ENCODE assay signal across 19 cellular contexts in genomic region chr4:80713409-80713808, GRCh38.
DNase-seq lines count a peak whose midpoint lies in the region; ATAC-seq and TF ChIP-seq lines count a peak whose summit lies in the region.
"Had no signal": no experiment of that assay in that cellular context is flagged by ENCODE, and none has a peak within 500 bp of the region (broad histone marks: within the 10 kb centered on the region; RNA-seq: fewer than 3 reads in every experiment).

No MANE protein-coding gene starts in this region.

- POLR2A ChIA-PET in HEK293 (lab: Yijun Ruan, JAX), result no interaction called here

- no peak for TF ChIP-seq CTCF in HEK293 (tag by site-specific recombination; IDR thresholded peaks at IDR 0.05)

- H3K4me3 ChIP-seq in HEK293 (ENCODE audit: low read depth, low read length), result no peak overlapping the region
- H3K4me3 ChIP-seq: ascending aorta, HAP-1, psoas muscle, upper lobe of left lung had no signal

- no peak for ATAC-seq in HG02798 (IDR thresholded peaks at IDR 0.05; ENCODE audit: poor library complexity, unreplicated experiment)
- ATAC-seq in GM21390 (IDR thresholded peaks at IDR 0.05; ENCODE audit: unreplicated experiment), result no peak
- ATAC-seq in GM21576 (IDR thresholded peaks at IDR 0.05; ENCODE audit: unreplicated experiment), result no peak
- ATAC-seq: left lobe of liver, psoas muscle had no signal

- H3K36me3 ChIP-seq in HEK293 (ENCODE audit: control insufficient read depth in 2 of 2, insufficient read depth in 1 of 2, low read length in 2 of 2), result no peaks in the 10 kb centered on the region
- H3K36me3 ChIP-seq: ascending aorta, HAP-1, upper lobe of left lung had no signal

- H3K27ac ChIP-seq in HEK293 (ENCODE audit: extremely low read depth, low read depth, low read length), result no peak overlapping the region
- H3K27ac ChIP-seq: ascending aorta, psoas muscle, upper lobe of left lung had no signal

- no peaks in the 10 kb centered on the region for H3K4me1 ChIP-seq in HEK293 (ENCODE audit: control insufficient read depth, insufficient read depth, low read length)
- H3K4me1 ChIP-seq: ascending aorta, HAP-1, psoas muscle, upper lobe of left lung had no signal

- CTCF ChIA-PET in HEK293 (lab: Yijun Ruan, JAX), result interaction anchor here (0.6 kb wide), 1 partner anchor 1575 kb away, joined by 3 read pairs; no protein-coding TSS in a partner anchor

- H3K9me3 ChIP-seq in HEK293 (ENCODE audit: control insufficient read depth, insufficient read depth, low read depth, low read length), result no peaks in the 10 kb centered on the region
- H3K9me3 ChIP-seq: ascending aorta, HAP-1, psoas muscle, upper lobe of left lung had no signal

- DNase-seq in DMS53 (lab: John Stamatoyannopoulos, UW), result peak; percentile 49
- DNase-seq in NCI-H69 (lab: John Stamatoyannopoulos, UW), result peak; percentile 79
- DNase-seq in kidney glomerular epithelial cell (lab: John Stamatoyannopoulos, UW), result peak; percentile 24
- no peak for DNase-seq in activated CD8-positive, alpha-beta memory T cell treated with anti-CD3 and anti-CD28 coated beads, Interleukin-2, amount 50 U/mL, for 48 hours
- DNase-seq: activated CD4-positive, alpha-beta T cell treated with anti-CD3 and anti-CD28 coated beads, Interleukin-2, amount 50 U/mL, for 4 hours; activated CD4-positive, CD25-positive, alpha-beta regulatory T cell; activated CD8-positive, alpha-beta memory T cell treated with anti-CD3 and anti-CD28 coated beads, Interleukin-2, amount 50 U/mL, for 4 hours; CD4-positive, CD25-positive, alpha-beta regulatory T cell; central memory CD4-positive, alpha-beta T cell; mesenchymal stem cell; psoas muscle; upper lobe of left lung had no signal

TF ChIP-seq in HEK293, 187 proteins besides CTCF, POLR2A, EP300 and RAD21:
- TF ChIP-seq REST (tag by site-specific recombination; IDR thresholded peaks at IDR 0.05) (no peak), ZNF843 (tag by site-specific recombination; IDR thresholded peaks at IDR 0.05) (peak; percentile 29; the same call in 1 of the 2 replicates), OSR2 (tag by site-specific recombination; IDR thresholded peaks at IDR 0.05) (peak; percentile 82), KLF7 (tag by site-specific recombination; IDR thresholded peaks at IDR 0.05; ENCODE audit: borderline replicate concordance) (no peak), KLF17 (tag by site-specific recombination; IDR thresholded peaks at IDR 0.05) (no peak), ZNF830 (tag by site-specific recombination; IDR thresholded peaks at IDR 0.05; ENCODE audit: low read depth) (no peak)
